In the genomic region with DNA sequence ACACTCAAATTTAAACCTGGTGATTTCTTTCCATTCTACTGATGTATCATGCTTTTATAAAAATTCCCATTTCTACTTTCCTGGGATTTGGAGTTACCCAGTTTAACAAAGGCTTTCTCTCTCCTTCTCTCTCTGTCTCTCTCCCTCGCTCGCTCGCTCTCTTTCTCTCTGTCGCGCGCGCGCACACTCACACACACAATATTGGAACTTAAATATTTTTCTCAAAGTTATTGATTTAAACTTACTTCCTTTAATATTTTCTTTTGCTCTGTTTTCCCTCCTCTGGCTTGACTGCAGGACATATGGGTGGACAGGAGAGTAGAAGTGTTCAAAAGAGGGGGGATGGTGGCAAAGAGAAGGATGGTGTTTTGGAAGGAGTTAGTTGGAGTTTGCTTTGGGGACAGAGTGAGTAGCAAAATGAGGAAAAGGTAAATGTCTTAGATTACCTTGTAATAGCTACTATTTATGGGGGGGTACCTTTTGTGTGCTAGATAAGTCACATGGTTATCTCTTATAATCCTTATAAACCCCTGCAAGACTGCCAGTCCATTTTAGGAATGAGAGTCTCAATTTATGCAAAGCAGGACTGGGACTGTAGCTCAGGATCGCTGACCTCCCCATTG, we compare ENCODE assay signal across 8 cellular contexts. TPM values are rescaled to one million over a fixed set of nuclear protein-coding genes. Genes with fewer than 3 reads are reported as not detected.
DNase-seq lines count a peak whose midpoint lies in the region; ATAC-seq and TF ChIP-seq lines count a peak whose summit lies in the region.

No MANE protein-coding gene starts in this region.

- H3K4me1 ChIP-seq in DOHH2 (ENCODE audit: control insufficient read depth, low read length), result peaks cover 43% of the 10 kb centered on the region
- H3K4me1 ChIP-seq in MM.1S (ENCODE audit: low read length), result peaks cover 5% of the 10 kb centered on the region
- peaks cover 48% of the 10 kb centered on the region for H3K4me1 ChIP-seq in vagina

- TF ChIP-seq CTCF in DOHH2 (IDR thresholded peaks at IDR 0.05; ENCODE audit: low read depth, low read length, poor library complexity, severe bottlenecking), result no peak
- TF ChIP-seq CTCF in MM.1S (IDR thresholded peaks at IDR 0.05; ENCODE audit: low read length), result no peak
- TF ChIP-seq CTCF in brain microvascular endothelial cell (IDR thresholded peaks at IDR 0.05; ENCODE audit: low read depth, low read length, missing control alignments), result no peak
- TF ChIP-seq CTCF in vagina (IDR thresholded peaks at IDR 0.05), result no peak

- H3K9me3 ChIP-seq in DOHH2 (ENCODE audit: control insufficient read depth, insufficient read depth, low read length) (no peaks in the 10 kb centered on the region), MM.1S (replicated peaks; ENCODE audit: insufficient read depth, low read length) (no peaks in the 10 kb centered on the region), vagina (no peaks in the 10 kb centered on the region)

- H3K36me3 ChIP-seq in DOHH2 (ENCODE audit: control insufficient read depth, low read length) (peaks cover 29% of the 10 kb centered on the region), MM.1S (replicated peaks; ENCODE audit: insufficient read depth, low read length) (no peaks in the 10 kb centered on the region), brain microvascular endothelial cell (replicated peaks) (no peaks in the 10 kb centered on the region), vagina (no peaks in the 10 kb centered on the region)

- no peak for ATAC-seq in GM19452 (IDR thresholded peaks at IDR 0.05; ENCODE audit: unreplicated experiment)
- ATAC-seq in HG03565 (IDR thresholded peaks at IDR 0.05; ENCODE audit: unreplicated experiment), result no peak
- ATAC-seq in GM21786 (IDR thresholded peaks at IDR 0.05; ENCODE audit: unreplicated experiment), result no peak

- no peak for TF ChIP-seq POLR2A in vagina (IDR thresholded peaks at IDR 0.05)

- intact Hi-C loops in vagina (cut with DNase I), result loop anchor here (5.0 kb wide), 1 partner anchor 82 kb away; the partner anchor contains the start of genes C17orf67 and DGKE

- H3F3A ChIP-seq in DOHH2 (ENCODE audit: control insufficient read depth, insufficient read depth), result peaks cover 5% of the 10 kb centered on the region; the same call in 1 of the 2 replicates
- H3F3A ChIP-seq in MM.1S (ENCODE audit: insufficient read depth, low read length), result peaks cover 16% of the 10 kb centered on the region

- no peaks in the 10 kb centered on the region for H3K27me3 ChIP-seq in DOHH2 (ENCODE audit: control insufficient read depth, low read length)
- no peaks in the 10 kb centered on the region for H3K27me3 ChIP-seq in MM.1S (replicated peaks; ENCODE audit: insufficient read depth, low read length)
- no peaks in the 10 kb centered on the region for H3K27me3 ChIP-seq in brain microvascular endothelial cell (replicated peaks)
- H3K27me3 ChIP-seq in vagina, result no peaks in the 10 kb centered on the region

- 0 out of 2 replicates have a peak, but pooled peaks cover 5% of the 10 kb centered on the region for H4K20me1 ChIP-seq in DOHH2 (ENCODE audit: control insufficient read depth, insufficient read depth, low read depth, low read length)
- H4K20me1 ChIP-seq in MM.1S (ENCODE audit: insufficient read depth, low read length), result peaks cover 10% of the 10 kb centered on the region

- peaks cover 50% of the 10 kb centered on the region for H3K79me2 ChIP-seq in DOHH2 (ENCODE audit: control insufficient read depth, low read length)
- H3K79me2 ChIP-seq in MM.1S (ENCODE audit: low read length), result peaks cover 46% of the 10 kb centered on the region

- H3K4me2 ChIP-seq in DOHH2 (ENCODE audit: low read length) (peak overlapping the region; percentile 93), MM.1S (ENCODE audit: low read depth, low read length) (peak overlapping the region; percentile 79)

- H2AFZ ChIP-seq in MM.1S (ENCODE audit: low read length), result peak overlapping the region; percentile 67

- in situ Hi-C loops in brain microvascular endothelial cell (cut with HindIII; ENCODE audit: low pct_ligation_motif_present, low sequenced_read_pairs), result no loop called here

- peak overlapping the region; percentile 89 for H3K9ac ChIP-seq in MM.1S (ENCODE audit: low read length)

- H3K27ac ChIP-seq in DOHH2 (ENCODE audit: low read depth, low read length) (peak overlapping the region; percentile 79), MM.1S (ENCODE audit: low read length) (no peak overlapping the region; the same call in 1 of the 2 replicates), brain microvascular endothelial cell (peak overlapping the region; percentile 60), vagina (peak overlapping the region; percentile 96)

- no peaks in the 10 kb centered on the region for H3K9me2 ChIP-seq in DOHH2 (replicated peaks; ENCODE audit: control insufficient read depth, low read length)
- H3K9me2 ChIP-seq in MM.1S (replicated peaks; ENCODE audit: insufficient read depth, low read length), result no peaks in the 10 kb centered on the region

- peak overlapping the region; percentile 95 for H3K4me3 ChIP-seq in DOHH2 (ENCODE audit: low read length)
- peak overlapping the region; percentile 87 for H3K4me3 ChIP-seq in MM.1S (ENCODE audit: low read length)
- H3K4me3 ChIP-seq in brain microvascular endothelial cell (ENCODE audit: low read depth, low read length), result peak overlapping the region; percentile 95
- peak overlapping the region; percentile 78 to 83 for H3K4me3 ChIP-seq in vagina

- no peak for DNase-seq in MM.1S
- no peak for DNase-seq in brain microvascular endothelial cell
- peak; percentile 17 for DNase-seq in medulla oblongata (ENCODE audit: extremely low spot score)
- DNase-seq in vagina (ENCODE audit: extremely low spot score in 2 of 2), result no peak

RNA-seq across cellular contexts. Expression of gene TRIM25, which starts 0.9 kb away (rescaled TPM):
- 70.0 TPM for total RNA-seq in vagina

RNA-seq across cellular contexts. Expression of gene COIL, which starts 46.1 kb away (rescaled TPM):
- total RNA-seq in vagina, result 9.8 TPM
